In genomic region chr9:34328500-34328982, GRCh38 we compare ENCODE assay signal across 8 cellular contexts. TPM values are rescaled to one million over a fixed set of nuclear protein-coding genes. Genes with fewer than 3 reads are reported as not detected.
A peak's percentile ranks its signal among the peaks of the same experiment; 100 is the strongest.
DNase-seq lines count a peak whose midpoint lies in the region; ATAC-seq, FAIRE-seq and TF ChIP-seq lines count a peak whose summit lies in the region.

No MANE protein-coding gene starts in this region.

- no peaks in the 10 kb centered on the region for H3K36me3 ChIP-seq in IMR-90 (ENCODE audit: control insufficient read depth, insufficient read depth, low read length)
- H3K36me3 ChIP-seq in small intestine (ENCODE audit: control insufficient read depth in 2 of 2, insufficient read depth in 2 of 2, low read length in 2 of 2): no peaks in the 10 kb centered on the region

- no peak overlapping the region for H2AK9ac ChIP-seq in IMR-90 (replicated peaks; ENCODE audit: low read depth, low read length, poor library complexity)

- dilution Hi-C loops in IMR-90 (cut with HindIII; ENCODE audit: low sequenced_read_pairs, unreplicated experiment): no loop called here

- TF ChIP-seq POLR2A in IMR-90 (IDR thresholded peaks at IDR 0.05; ENCODE audit: low read depth, low read length): no peak

- H2AK5ac ChIP-seq in IMR-90 (ENCODE audit: low read depth, low read length): no peak overlapping the region

- H2AFZ ChIP-seq in IMR-90 (replicated peaks; ENCODE audit: low read length, poor library complexity): peak overlapping the region; percentile 96

- H2BK5ac ChIP-seq in IMR-90 (ENCODE audit: low read depth, low read length, poor library complexity, severe bottlenecking): peak overlapping the region; percentile 15

- no peak overlapping the region; the same call in 1 of the 2 replicates for H2BK120ac ChIP-seq in IMR-90 (ENCODE audit: low read depth, low read length)

- intact Hi-C loops in IMR-90 (cut with micrococcal nuclease): loop anchor here (2.0 to 10.0 kb wide), 2 partner anchors 74 to 204 kb away; partner anchors contain the start of gene DCAF12

- in situ Hi-C loops in IMR-90 (cut with MboI; ENCODE audit: low sequenced_read_pairs): no loop called here

- no peak for TF ChIP-seq RAD21 in IMR-90 (IDR thresholded peaks at IDR 0.05; ENCODE audit: low read length)

- peak overlapping the region; percentile 67 for H3K4me3 ChIP-seq in IMR-90 (ENCODE audit: insufficient read depth, low read depth, low read length)
- H3K4me3 ChIP-seq in small intestine (ENCODE audit: low read depth in 1 of 2, low read length in 2 of 2): peak overlapping the region; percentile 50 to 69

- no peaks in the 10 kb centered on the region for H4K20me1 ChIP-seq in IMR-90 (ENCODE audit: insufficient read depth, low read length)

- H3K4me1 ChIP-seq in IMR-90 (ENCODE audit: control insufficient read depth, insufficient read depth, low read length) (peaks cover 8% of the 10 kb centered on the region), small intestine (ENCODE audit: control insufficient read depth in 2 of 2, insufficient read depth in 1 of 2, low read depth in 1 of 2, low read length in 1 of 2) (peaks cover 0 to 1% of the 10 kb centered on the region in 2 donors)

- no peaks in the 10 kb centered on the region for H3K9me3 ChIP-seq in IMR-90 (ENCODE audit: control insufficient read depth, insufficient read depth, low read length)
- H3K9me3 ChIP-seq in small intestine (ENCODE audit: control insufficient read depth, low read depth): no peaks in the 10 kb centered on the region

- peak overlapping the region; percentile 39 to 52 for H4K8ac ChIP-seq in IMR-90 (ENCODE audit: low read depth in 2 of 2, low read length in 2 of 2)

- CTCF ChIA-PET in IMR-90 (lab: Yijun Ruan, JAX): no interaction called here

- POLR2A ChIA-PET in IMR-90 (lab: Charles Lee; ENCODE audit: unreplicated experiment): no interaction called here

- peak overlapping the region; percentile 81 for H3K56ac ChIP-seq in IMR-90 (ENCODE audit: extremely low read depth, insufficient read depth, low read length)

- TF ChIP-seq CTCF in IMR-90 (conservative IDR thresholded peaks at IDR 0.05; ENCODE audit: low read depth, low read length) (no peak), VCaP (conservative IDR thresholded peaks at IDR 0.05) (no peak)

- BruUV-seq in IMR-90 (replicated peaks; lab: Mats Ljungman, UMichigan): no TSS peak

- H2BK15ac ChIP-seq in IMR-90 (ENCODE audit: low read depth, low read length): no peak overlapping the region

- H3K27me3 ChIP-seq in IMR-90 (ENCODE audit: control insufficient read depth, insufficient read depth, low read length) (no peaks in the 10 kb centered on the region), small intestine (ENCODE audit: control insufficient read depth in 2 of 2, insufficient read depth in 2 of 2, low read length in 2 of 2) (no peaks in the 10 kb centered on the region)

- FAIRE-seq in small intestine (lab: Jason Lieb, UNC) (no peak), HTR-8/SVneo (lab: Jason Lieb, UNC) (no peak)

- H4K91ac ChIP-seq in IMR-90 (ENCODE audit: insufficient read depth, low read depth, low read length): peak overlapping the region; percentile 19; the same call in 1 of the 2 replicates

- H2BK20ac ChIP-seq in IMR-90 (ENCODE audit: low read depth, low read length): no peak overlapping the region

- 2% methylated on average over 6 of the region's 11 CpGs; no CpG with 5 or more reads in 1 of the 2 experiments for WGBS in IMR-90 (ENCODE audit: extremely low coverage in 2 of 2, insufficient read length in 1 of 2), 2 experiments
- WGBS in small intestine, 3 donors: 0 to 1% (median 0%) methylated on average over 11 of the region's 11 CpGs

- H3K14ac ChIP-seq in IMR-90 (replicated peaks; ENCODE audit: low read depth, low read length): peak overlapping the region; percentile 70

- peak overlapping the region; percentile 59 for H3K9ac ChIP-seq in IMR-90 (ENCODE audit: low read depth, low read length)

- peaks cover 40 to 66% of the 10 kb centered on the region in 2 experiments for H3K79me1 ChIP-seq in IMR-90 (ENCODE audit: low read depth in 1 of 2, low read length in 2 of 2)

- no peak overlapping the region for H4K5ac ChIP-seq in IMR-90 (ENCODE audit: low read depth, low read length)

- no peak overlapping the region for H3K18ac ChIP-seq in IMR-90 (ENCODE audit: low read depth, low read length)

- peaks cover 3% of the 10 kb centered on the region; the same call in 1 of the 2 replicates for H3K9me1 ChIP-seq in IMR-90 (ENCODE audit: insufficient read depth, low read length)

- peak overlapping the region; percentile 65 for H3K27ac ChIP-seq in IMR-90 (ENCODE audit: insufficient read depth, low read length)
- H3K27ac ChIP-seq in VCaP: peak overlapping the region; percentile 95
- H3K27ac ChIP-seq in small intestine (ENCODE audit: low read depth in 1 of 2, low read length in 1 of 2): peak overlapping the region; percentile 13 to 69

- H3K23ac ChIP-seq in IMR-90 (ENCODE audit: low read depth, low read length): peak overlapping the region; percentile 44

- H3K4me2 ChIP-seq in IMR-90 (ENCODE audit: low read depth, low read length): peak overlapping the region; percentile 67

- H3K4ac ChIP-seq in IMR-90 (ENCODE audit: low read depth, low read length): peak overlapping the region; percentile 46; the same call in 1 of the 2 replicates

- DNase-seq in NCI-H2196 (lab: John Stamatoyannopoulos, UW; ENCODE audit: unreplicated experiment): peak; percentile 63
- DNase-seq in NCI-H2196 treated with DMSO at 0.1 percent for 48 hours (lab: John Stamatoyannopoulos, UW; ENCODE audit: unreplicated experiment): no peak
- no peak for DNase-seq in IMR-90
- peak; percentile 26 for DNase-seq in hepatic stellate cell (ENCODE audit: low spot score)
- DNase-seq in small intestine: no peak
- DNase-seq in HTR-8/SVneo (ENCODE audit: insufficient read length, low spot score): no peak
- no peak for DNase-seq in cortex of kidney (lab: John Stamatoyannopoulos, UW)

- ATAC-seq in IMR-90 (ENCODE audit: low read depth): peak; percentile 0; the same call in 1 of the 2 replicates

TF ChIP-seq in IMR-90, 13 proteins besides CTCF, POLR2A, EP300 and RAD21:
- TF ChIP-seq CHD1 (IDR thresholded peaks at IDR 0.05; ENCODE audit: low read depth, low read length) (no peak), MAZ (IDR thresholded peaks at IDR 0.05; ENCODE audit: borderline replicate concordance, low read depth, low read length) (no peak), BHLHE40 (IDR thresholded peaks at IDR 0.05; ENCODE audit: low read depth, low read length) (no peak)

RNA-seq across cellular contexts. Expression of gene KIF24, which starts 0.5 kb away (rescaled TPM):
- total RNA-seq in IMR-90 (2012; rRNA removed): 2.5 and 3.0 TPM in 2 replicates
- polyA plus RNA-seq in IMR-90 (2012; rRNA removed) (1.1 and 1.4 TPM in 2 replicates), small intestine (1 to 10 TPM in 1 of 3 donors, under 1 TPM in 2; 0.27 to 1.5 (median 0.45) TPM)
- 0.29 and 0.36 TPM in 2 replicates for polyA plus RNA-seq in IMR-90 (2012; cell fraction: cytosol; rRNA removed)
- polyA plus RNA-seq in IMR-90 (2012; cell fraction: nucleus; rRNA removed; ENCODE audit: low replicate concordance): 1.3 and 1.8 TPM in 2 replicates

RNA-seq across cellular contexts. Expression of gene NUDT2, which starts 0.8 kb away (rescaled TPM):
- 33.9 and 45.0 TPM in 2 replicates for total RNA-seq in IMR-90 (2012; rRNA removed)
- polyA plus RNA-seq in IMR-90 (2012; rRNA removed): 32.8 and 36.6 TPM in 2 replicates
- 27.1 and 45.6 TPM in 2 replicates for polyA plus RNA-seq in IMR-90 (2012; cell fraction: cytosol; rRNA removed)
- 13.9 and 34.5 TPM in 2 replicates for polyA plus RNA-seq in IMR-90 (2012; cell fraction: nucleus; rRNA removed; ENCODE audit: low replicate concordance)
- polyA plus RNA-seq in small intestine: 10 to 100 TPM; 25.5 to 47.3 (median 37.5) TPM

RNA-seq across cellular contexts. Expression of gene MYORG, which starts 48.2 kb away (rescaled TPM):
- total RNA-seq in IMR-90 (2012; rRNA removed): 0.36 and 0.56 TPM in 2 replicates
- polyA plus RNA-seq in IMR-90 (2012; rRNA removed) (0.60 TPM in 2 replicates), small intestine (10 to 100 TPM in 2 of 3 donors, 1 to 10 TPM in 1; 9.7 to 17.1 (median 10.3) TPM)
- 0.24 and 0.52 TPM in 2 replicates for polyA plus RNA-seq in IMR-90 (2012; cell fraction: cytosol; rRNA removed)
- polyA plus RNA-seq in IMR-90 (2012; cell fraction: nucleus; rRNA removed; ENCODE audit: low replicate concordance): 0.25 and 0.29 TPM in 2 replicates

Comparison
In these comparisons a context has a peak if more than half of its experiments do, and no peak if none do; other contexts are left out.
1. DNase-seq: peak in NCI-H2196 (single experiment) and hepatic stellate cell (single experiment); none in NCI-H2196 treated with DMSO at 0.1 percent for 48 hours (single experiment), IMR-90 (single experiment), small intestine (single experiment), HTR-8/SVneo (single experiment) and cortex of kidney (single experiment).
2. H3K27ac ChIP-seq: peak in every context shown above with its lines; median percentile 95 in VCaP; 65 in IMR-90; 41 in small intestine.